20 cellular contexts compared by ENCODE assay signal in the genomic region with DNA sequence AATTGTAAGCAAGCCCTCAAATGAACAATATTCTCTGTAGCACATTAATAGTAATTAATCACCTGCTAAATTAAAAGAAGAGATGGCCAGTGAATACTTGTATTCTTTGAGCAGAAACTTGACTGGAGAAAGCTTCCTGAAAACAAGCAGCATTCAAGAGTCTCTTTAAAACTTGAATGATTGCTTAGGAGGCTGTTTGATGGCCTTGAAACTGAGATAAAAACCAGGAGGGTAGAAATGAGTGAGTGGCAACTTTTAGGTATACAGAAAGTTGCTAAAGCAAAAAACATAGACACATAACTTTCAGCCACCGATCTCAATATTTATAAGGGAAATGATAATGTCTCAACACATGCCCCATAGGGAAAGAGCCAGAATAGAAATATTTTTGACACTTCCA.
DNase-seq lines count a peak whose midpoint lies in the region; ATAC-seq and FAIRE-seq lines count a peak whose summit lies in the region.
"Had no signal": no experiment of that assay in that cellular context is flagged by ENCODE, and none has a peak within 500 bp of the region (broad histone marks: within the 10 kb centered on the region; RNA-seq: fewer than 3 reads in every experiment).

No MANE protein-coding gene starts in this region.

- DNase-seq in HT-29 (ENCODE audit: low spot score) (peak; percentile 10), small intestine (peak; percentile 44), OCI-M2 (lab: John Stamatoyannopoulos, UW; ENCODE audit: unreplicated experiment) (no peak)
- DNase-seq in stimulated activated CD4-positive, alpha-beta T cell treated with anti-CD3 and anti-CD28 coated beads, Interleukin-12 subunit alpha, Interleukin-12 subunit beta, amount 100 ng/mL, for 4 hours = no peak
- DNase-seq: 8988T; ACHN; BE2C; C1 segment of cervical spinal cord; CD4-positive, alpha-beta memory T cell; CD4-positive, CD25-positive, alpha-beta regulatory T cell; CD8-positive, alpha-beta memory T cell; DMS79 treated with DMSO at 0.1 percent for 48 hours; GF-D8 had no signal

- FAIRE-seq in small intestine (lab: Jason Lieb, UNC) = no peak
- FAIRE-seq: D721Med, G401.6, GM12891, GM19239 had no signal

- H3K27me3 ChIP-seq in duodenal mucosa (ENCODE audit: control insufficient read depth in 1 of 2, insufficient read depth in 2 of 2, low read length in 2 of 2) = no peaks in the 10 kb centered on the region
- H3K27me3 ChIP-seq in small intestine (ENCODE audit: control insufficient read depth in 2 of 2, insufficient read depth in 2 of 2, low read length in 2 of 2) = no peaks in the 10 kb centered on the region
- H3K27me3 ChIP-seq: BE2C, BLaER1 had no signal

- H3K36me3 ChIP-seq in duodenal mucosa (ENCODE audit: control insufficient read depth in 1 of 2, insufficient read depth in 2 of 2, low read length in 2 of 2) (no peaks in the 10 kb centered on the region), small intestine (ENCODE audit: control insufficient read depth in 2 of 2, insufficient read depth in 2 of 2, low read length in 2 of 2) (no peaks in the 10 kb centered on the region)
- H3K36me3 ChIP-seq: BE2C, BLaER1 had no signal

- no peak overlapping the region for H3K9ac ChIP-seq in duodenal mucosa (ENCODE audit: low read depth in 1 of 2, low read length in 2 of 2)
- H3K9ac ChIP-seq: BLaER1 had no signal

- H3K9me3 ChIP-seq in duodenal mucosa (ENCODE audit: control insufficient read depth in 1 of 2, low read length in 2 of 2) (peaks cover 0 to 6% of the 10 kb centered on the region in 2 donors), small intestine (ENCODE audit: control insufficient read depth, low read depth) (no peaks in the 10 kb centered on the region)
- H3K9me3 ChIP-seq: BE2C had no signal

- H3K4me1 ChIP-seq in duodenal mucosa (ENCODE audit: control insufficient read depth in 1 of 2, insufficient read depth in 2 of 2, low read length in 2 of 2) = peaks cover 6 to 10% of the 10 kb centered on the region in 2 donors
- peaks cover 0 to 2% of the 10 kb centered on the region in 2 donors for H3K4me1 ChIP-seq in small intestine (ENCODE audit: control insufficient read depth in 2 of 2, insufficient read depth in 1 of 2, low read depth in 1 of 2, low read length in 1 of 2)
- H3K4me1 ChIP-seq: BLaER1 had no signal

- no peak for ATAC-seq in GM19324 (IDR thresholded peaks at IDR 0.05; ENCODE audit: low FRiP score, unreplicated experiment)

- 9 to 66% (median 32%) methylated on average over 1 of the region's 1 CpG for WGBS in small intestine, 3 donors

- H3K4me3 ChIP-seq in duodenal mucosa (ENCODE audit: low read depth in 1 of 2, low read length in 2 of 2) (peak overlapping the region; percentile 18 to 32), small intestine (ENCODE audit: low read depth in 1 of 2, low read length in 2 of 2) (no peak overlapping the region)
- H3K4me3 ChIP-seq: BLaER1 had no signal

- no peak overlapping the region for H3K27ac ChIP-seq in duodenal mucosa (ENCODE audit: low read depth, low read length)
- no peak overlapping the region for H3K27ac ChIP-seq in small intestine (ENCODE audit: low read depth in 1 of 2, low read length in 1 of 2)
- H3K27ac ChIP-seq: BLaER1 had no signal

Comparison
In these comparisons a context has a peak if more than half of its experiments do, and no peak if none do; other contexts are left out.
1. DNase-seq: peak in HT-29 (single experiment) and small intestine (single experiment); none in stimulated activated CD4-positive, alpha-beta T cell treated with anti-CD3 and anti-CD28 coated beads, Interleukin-12 subunit alpha, Interleukin-12 subunit beta, amount 100 ng/mL, for 4 hours (single experiment) and OCI-M2 (single experiment).
2. H3K4me3 ChIP-seq: peak in duodenal mucosa (2 of 2); none in small intestine (0 of 2).